Comparison of ENCODE assay signal across 1 cellular context in the genomic region with DNA sequence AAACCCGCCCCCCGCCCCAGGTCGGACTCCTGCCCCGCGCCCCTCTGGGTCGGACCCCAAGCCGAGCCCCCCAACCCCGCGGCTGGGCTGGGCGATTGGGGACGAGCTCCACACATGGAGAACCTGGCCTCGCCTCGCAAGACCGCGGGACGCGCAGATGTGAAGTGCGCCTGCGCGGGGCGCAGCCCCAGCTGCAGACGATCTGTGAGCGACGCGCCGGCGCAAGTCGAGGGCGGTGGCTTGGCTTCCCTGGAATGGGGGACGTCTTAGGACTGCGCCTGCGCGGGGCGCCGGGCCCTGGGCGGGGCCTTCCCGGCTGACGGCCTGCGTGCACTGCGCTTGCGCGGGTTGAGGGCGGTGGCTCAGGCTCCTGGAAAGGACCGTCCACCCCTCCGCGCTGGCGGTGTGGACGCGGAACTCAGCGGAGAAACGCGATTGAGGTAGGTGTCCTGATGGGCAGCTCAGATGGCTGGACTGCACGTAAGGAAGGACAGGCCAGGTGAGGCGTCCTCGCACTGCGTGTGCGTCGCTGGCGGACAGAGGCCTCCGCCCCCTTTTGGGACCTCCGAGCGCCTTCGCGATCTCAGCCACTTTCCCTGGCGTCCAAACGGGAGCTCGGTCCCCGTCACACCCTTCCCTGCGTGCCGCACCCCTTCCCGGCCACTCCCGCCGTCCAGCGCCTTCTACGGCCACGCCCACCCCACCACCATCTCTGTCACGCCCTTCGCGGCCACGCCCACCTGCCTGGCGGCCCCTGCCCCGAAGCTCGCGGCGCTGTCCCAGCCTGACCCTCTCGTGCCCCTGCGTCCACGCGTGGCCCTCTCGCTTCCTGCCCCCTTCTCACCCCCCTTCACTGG.
TF ChIP-seq lines count a peak whose summit lies in the region.

A gene (plus strand): TSS at position 351 of the 857 bp plus-strand sequence. CDS start 1,278 bp downstream, outside the sequence.

TF ChIP-seq in HepG2, 621 proteins besides CTCF, POLR2A, EP300 and RAD21 (continued from another document and continues in another):
- TF ChIP-seq, protein P1, sequence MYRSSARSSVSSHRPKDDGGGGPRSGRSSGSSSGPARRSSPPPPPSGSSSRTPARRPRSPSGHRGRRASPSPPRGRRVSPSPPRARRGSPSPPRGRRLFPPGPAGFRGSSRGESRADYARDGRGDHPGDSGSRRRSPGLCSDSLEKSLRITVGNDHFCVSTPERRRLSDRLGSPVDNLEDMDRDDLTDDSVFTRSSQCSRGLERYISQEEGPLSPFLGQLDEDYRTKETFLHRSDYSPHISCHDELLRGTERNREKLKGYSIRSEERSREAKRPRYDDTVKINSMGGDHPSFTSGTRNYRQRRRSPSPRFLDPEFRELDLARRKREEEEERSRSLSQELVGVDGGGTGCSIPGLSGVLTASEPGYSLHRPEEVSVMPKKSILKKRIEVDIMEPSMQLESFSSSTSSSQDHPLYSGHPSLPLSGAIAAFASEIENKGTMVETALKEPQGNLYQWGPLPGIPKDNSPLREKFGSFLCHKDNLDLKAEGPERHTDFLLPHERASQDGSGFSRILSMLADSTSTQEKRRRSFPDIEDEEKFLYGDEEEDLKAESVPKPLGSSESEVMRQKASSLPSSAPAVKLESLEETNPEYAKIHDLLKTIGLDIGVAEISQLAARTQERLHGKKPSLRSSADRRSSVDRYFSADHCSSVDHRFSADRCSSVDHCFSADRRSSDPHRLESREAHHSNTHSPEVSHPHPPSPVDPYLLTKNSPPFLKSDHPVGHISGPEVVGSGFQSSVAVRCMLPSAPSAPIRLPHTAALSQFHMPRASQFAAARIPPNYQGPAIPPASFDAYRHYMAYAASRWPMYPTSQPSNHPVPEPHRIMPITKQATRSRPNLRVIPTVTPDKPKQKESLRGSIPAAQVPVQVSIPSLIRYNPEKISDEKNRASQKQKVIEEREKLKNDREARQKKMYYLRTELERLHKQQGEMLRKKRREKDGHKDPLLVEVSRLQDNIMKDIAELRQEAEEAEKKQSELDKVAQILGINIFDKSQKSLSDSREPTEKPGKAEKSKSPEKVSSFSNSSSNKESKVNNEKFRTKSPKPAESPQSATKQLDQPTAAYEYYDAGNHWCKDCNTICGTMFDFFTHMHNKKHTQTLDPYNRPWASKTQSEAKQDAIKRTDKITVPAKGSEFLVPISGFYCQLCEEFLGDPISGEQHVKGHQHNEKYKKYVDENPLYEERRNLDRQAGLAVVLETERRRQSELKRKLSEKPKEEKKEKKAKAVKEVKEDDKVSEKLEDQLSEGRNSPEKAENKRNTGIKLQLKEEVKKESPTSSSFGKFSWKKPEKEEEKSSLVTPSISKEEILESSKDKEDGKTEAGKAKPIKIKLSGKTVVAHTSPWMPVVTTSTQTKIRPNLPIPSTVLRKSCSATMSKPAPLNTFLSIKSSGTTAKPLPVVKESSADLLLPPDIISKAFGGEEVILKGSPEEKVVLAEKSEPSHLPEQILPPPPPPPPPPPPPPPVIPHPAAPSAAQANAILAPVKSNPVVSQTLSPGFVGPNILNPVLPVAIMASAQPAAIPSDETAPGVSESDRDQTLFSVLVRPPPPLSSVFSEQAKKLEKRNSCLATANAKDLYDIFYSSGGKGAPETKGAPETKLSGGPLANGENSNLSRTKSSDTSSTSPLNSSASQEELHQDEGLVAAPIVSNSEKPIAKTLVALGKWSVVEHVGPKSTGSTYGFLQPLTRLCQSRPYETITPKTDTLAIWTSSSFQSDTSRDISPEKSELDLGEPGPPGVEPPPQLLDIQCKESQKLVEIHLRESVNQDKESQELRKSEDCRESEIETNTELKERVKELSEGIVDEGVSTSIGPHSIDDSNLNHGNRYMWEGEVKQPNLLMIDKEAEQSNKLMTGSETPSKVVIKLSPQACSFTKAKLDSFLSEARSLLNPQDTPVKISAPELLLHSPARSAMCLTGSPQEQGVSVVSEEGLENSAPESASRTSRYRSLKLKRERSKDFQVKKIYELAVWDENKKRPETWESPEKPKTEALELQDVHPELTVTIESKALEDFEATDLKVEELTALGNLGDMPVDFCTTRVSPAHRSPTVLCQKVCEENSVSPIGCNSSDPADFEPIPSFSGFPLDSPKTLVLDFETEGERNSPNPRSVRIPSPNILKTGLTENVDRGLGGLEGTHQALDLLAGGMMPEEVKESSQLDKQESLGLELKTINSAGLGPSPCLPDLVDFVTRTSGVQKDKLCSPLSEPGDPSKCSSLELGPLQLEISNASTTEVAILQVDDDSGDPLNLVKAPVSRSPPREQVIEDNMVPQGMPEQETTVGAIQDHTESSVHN (CRISPR knock-in tag; IDR thresholded peaks at IDR 0.05) = peak; percentile 57; the same call in 1 of the 2 replicates
- no peak for TF ChIP-seq ZNF354B (CRISPR knock-in tag; IDR thresholded peaks at IDR 0.05)
- TF ChIP-seq HIVEP1 (CRISPR knock-in tag; IDR thresholded peaks at IDR 0.05) = peak; percentile 86; the same call in 1 of the 2 replicates
- TF ChIP-seq JDP2 (CRISPR knock-in tag; IDR thresholded peaks at IDR 0.05; ENCODE audit: borderline replicate concordance) = no peak
- no peak for TF ChIP-seq ZNF17 (CRISPR knock-in tag; IDR thresholded peaks at IDR 0.05)
- peak; percentile 85; the same call in 1 of the 2 replicates for TF ChIP-seq ZNF441 (CRISPR knock-in tag; IDR thresholded peaks at IDR 0.05; ENCODE audit: borderline replicate concordance)
- TF ChIP-seq PHF20 (CRISPR knock-in tag; IDR thresholded peaks at IDR 0.05) = no peak; the same call in none of the 2 replicates
- TF ChIP-seq CCAR2 (optimal IDR thresholded peaks at IDR 0.05; ENCODE audit: low read depth, low read length) = no peak
- TF ChIP-seq MLLT10 (CRISPR knock-in tag; IDR thresholded peaks at IDR 0.05) = no peak
- TF ChIP-seq REPIN1 (CRISPR knock-in tag; IDR thresholded peaks at IDR 0.05; ENCODE audit: borderline replicate concordance, low read depth) = peak; percentile 87
- TF ChIP-seq CHCHD3 (CRISPR knock-in tag; IDR thresholded peaks at IDR 0.05) = no peak
- no peak for TF ChIP-seq KDM1A (CRISPR knock-in tag; IDR thresholded peaks at IDR 0.05)
- no peak for TF ChIP-seq ZKSCAN8 (CRISPR knock-in tag; IDR thresholded peaks at IDR 0.05; ENCODE audit: borderline replicate concordance)
- peak; percentile 82 for TF ChIP-seq ZNF788 (CRISPR knock-in tag; IDR thresholded peaks at IDR 0.05; ENCODE audit: borderline replicate concordance)
- no peak for TF ChIP-seq MYNN (CRISPR knock-in tag; IDR thresholded peaks at IDR 0.05; ENCODE audit: low read depth)
- no peak for TF ChIP-seq MATR3 (CRISPR knock-in tag; IDR thresholded peaks at IDR 0.05)
- TF ChIP-seq MAFG (CRISPR knock-in tag; IDR thresholded peaks at IDR 0.05) = no peak
- TF ChIP-seq SIN3B (IDR thresholded peaks at IDR 0.05; ENCODE audit: low read length) = no peak
- TF ChIP-seq NR2F1 (CRISPR knock-in tag; IDR thresholded peaks at IDR 0.05) = no peak
- TF ChIP-seq ZNF333 (CRISPR knock-in tag; IDR thresholded peaks at IDR 0.05; ENCODE audit: borderline replicate concordance) = peak; percentile 92; the same call in 1 of the 2 replicates
- peak; percentile 75; the same call in 1 of the 2 replicates for TF ChIP-seq ZNF746 (CRISPR knock-in tag; IDR thresholded peaks at IDR 0.05)
- TF ChIP-seq, protein P2, sequence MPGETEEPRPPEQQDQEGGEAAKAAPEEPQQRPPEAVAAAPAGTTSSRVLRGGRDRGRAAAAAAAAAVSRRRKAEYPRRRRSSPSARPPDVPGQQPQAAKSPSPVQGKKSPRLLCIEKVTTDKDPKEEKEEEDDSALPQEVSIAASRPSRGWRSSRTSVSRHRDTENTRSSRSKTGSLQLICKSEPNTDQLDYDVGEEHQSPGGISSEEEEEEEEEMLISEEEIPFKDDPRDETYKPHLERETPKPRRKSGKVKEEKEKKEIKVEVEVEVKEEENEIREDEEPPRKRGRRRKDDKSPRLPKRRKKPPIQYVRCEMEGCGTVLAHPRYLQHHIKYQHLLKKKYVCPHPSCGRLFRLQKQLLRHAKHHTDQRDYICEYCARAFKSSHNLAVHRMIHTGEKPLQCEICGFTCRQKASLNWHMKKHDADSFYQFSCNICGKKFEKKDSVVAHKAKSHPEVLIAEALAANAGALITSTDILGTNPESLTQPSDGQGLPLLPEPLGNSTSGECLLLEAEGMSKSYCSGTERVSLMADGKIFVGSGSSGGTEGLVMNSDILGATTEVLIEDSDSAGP (CRISPR knock-in tag; IDR thresholded peaks at IDR 0.05; ENCODE audit: borderline replicate concordance) = peak; percentile 95
- TF ChIP-seq ZNF33A (CRISPR knock-in tag; IDR thresholded peaks at IDR 0.05; ENCODE audit: borderline replicate concordance) = peak; percentile 77; the same call in 1 of the 2 replicates
- TF ChIP-seq, protein P3, sequence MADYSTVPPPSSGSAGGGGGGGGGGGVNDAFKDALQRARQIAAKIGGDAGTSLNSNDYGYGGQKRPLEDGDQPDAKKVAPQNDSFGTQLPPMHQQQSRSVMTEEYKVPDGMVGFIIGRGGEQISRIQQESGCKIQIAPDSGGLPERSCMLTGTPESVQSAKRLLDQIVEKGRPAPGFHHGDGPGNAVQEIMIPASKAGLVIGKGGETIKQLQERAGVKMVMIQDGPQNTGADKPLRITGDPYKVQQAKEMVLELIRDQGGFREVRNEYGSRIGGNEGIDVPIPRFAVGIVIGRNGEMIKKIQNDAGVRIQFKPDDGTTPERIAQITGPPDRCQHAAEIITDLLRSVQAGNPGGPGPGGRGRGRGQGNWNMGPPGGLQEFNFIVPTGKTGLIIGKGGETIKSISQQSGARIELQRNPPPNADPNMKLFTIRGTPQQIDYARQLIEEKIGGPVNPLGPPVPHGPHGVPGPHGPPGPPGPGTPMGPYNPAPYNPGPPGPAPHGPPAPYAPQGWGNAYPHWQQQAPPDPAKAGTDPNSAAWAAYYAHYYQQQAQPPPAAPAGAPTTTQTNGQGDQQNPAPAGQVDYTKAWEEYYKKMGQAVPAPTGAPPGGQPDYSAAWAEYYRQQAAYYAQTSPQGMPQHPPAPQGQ (CRISPR knock-in tag; IDR thresholded peaks at IDR 0.05; ENCODE audit: borderline replicate concordance) = peak; percentile 58; the same call in 1 of the 2 replicates
- TF ChIP-seq, protein P4, sequence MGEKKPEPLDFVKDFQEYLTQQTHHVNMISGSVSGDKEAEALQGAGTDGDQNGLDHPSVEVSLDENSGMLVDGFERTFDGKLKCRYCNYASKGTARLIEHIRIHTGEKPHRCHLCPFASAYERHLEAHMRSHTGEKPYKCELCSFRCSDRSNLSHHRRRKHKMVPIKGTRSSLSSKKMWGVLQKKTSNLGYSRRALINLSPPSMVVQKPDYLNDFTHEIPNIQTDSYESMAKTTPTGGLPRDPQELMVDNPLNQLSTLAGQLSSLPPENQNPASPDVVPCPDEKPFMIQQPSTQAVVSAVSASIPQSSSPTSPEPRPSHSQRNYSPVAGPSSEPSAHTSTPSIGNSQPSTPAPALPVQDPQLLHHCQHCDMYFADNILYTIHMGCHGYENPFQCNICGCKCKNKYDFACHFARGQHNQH (CRISPR knock-in tag; IDR thresholded peaks at IDR 0.05) = peak; percentile 49
- peak; percentile 51; the same call in 1 of the 2 replicates for TF ChIP-seq TBX3 (IDR thresholded peaks at IDR 0.05; ENCODE audit: borderline replicate concordance)
- TF ChIP-seq MIER3 (CRISPR knock-in tag; IDR thresholded peaks at IDR 0.05; ENCODE audit: borderline replicate concordance) = peak; percentile 70
- no peak for TF ChIP-seq SUZ12 (IDR thresholded peaks at IDR 0.05; ENCODE audit: low read depth, low read length)
- TF ChIP-seq, protein P5, sequence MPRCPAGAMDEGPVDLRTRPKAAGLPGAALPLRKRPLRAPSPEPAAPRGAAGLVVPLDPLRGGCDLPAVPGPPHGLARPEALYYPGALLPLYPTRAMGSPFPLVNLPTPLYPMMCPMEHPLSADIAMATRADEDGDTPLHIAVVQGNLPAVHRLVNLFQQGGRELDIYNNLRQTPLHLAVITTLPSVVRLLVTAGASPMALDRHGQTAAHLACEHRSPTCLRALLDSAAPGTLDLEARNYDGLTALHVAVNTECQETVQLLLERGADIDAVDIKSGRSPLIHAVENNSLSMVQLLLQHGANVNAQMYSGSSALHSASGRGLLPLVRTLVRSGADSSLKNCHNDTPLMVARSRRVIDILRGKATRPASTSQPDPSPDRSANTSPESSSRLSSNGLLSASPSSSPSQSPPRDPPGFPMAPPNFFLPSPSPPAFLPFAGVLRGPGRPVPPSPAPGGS (CRISPR knock-in tag; IDR thresholded peaks at IDR 0.05) = peak; percentile 70; the same call in 1 of the 2 replicates
- 0 out of 2 replicates have a peak, but pooled peaks have one; percentile 67 for TF ChIP-seq ZNF337 (CRISPR knock-in tag; IDR thresholded peaks at IDR 0.05; ENCODE audit: borderline replicate concordance, low read depth)
- peak; percentile 87; the same call in 1 of the 2 replicates for TF ChIP-seq ARID2 (CRISPR knock-in tag; IDR thresholded peaks at IDR 0.05; ENCODE audit: borderline replicate concordance)
- no peak for TF ChIP-seq ZNF549 (CRISPR knock-in tag; IDR thresholded peaks at IDR 0.05)
- TF ChIP-seq ZBTB20 (CRISPR knock-in tag; IDR thresholded peaks at IDR 0.05; ENCODE audit: borderline replicate concordance, low read depth) = peak; percentile 67; the same call in 1 of the 2 replicates
- no peak for TF ChIP-seq ZNF282 (IDR thresholded peaks at IDR 0.05; ENCODE audit: partially characterized antibody)
- TF ChIP-seq, protein P6, sequence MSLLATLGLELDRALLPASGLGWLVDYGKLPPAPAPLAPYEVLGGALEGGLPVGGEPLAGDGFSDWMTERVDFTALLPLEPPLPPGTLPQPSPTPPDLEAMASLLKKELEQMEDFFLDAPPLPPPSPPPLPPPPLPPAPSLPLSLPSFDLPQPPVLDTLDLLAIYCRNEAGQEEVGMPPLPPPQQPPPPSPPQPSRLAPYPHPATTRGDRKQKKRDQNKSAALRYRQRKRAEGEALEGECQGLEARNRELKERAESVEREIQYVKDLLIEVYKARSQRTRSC (CRISPR knock-in tag; IDR thresholded peaks at IDR 0.05; ENCODE audit: low read depth) = peak; percentile 61; the same call in 1 of the 2 replicates
- TF ChIP-seq ZKSCAN1 (IDR thresholded peaks at IDR 0.05; ENCODE audit: low read length) = no peak
- 0 out of 2 replicates have a peak, but pooled peaks have one; percentile 45 for TF ChIP-seq ZNF335 (CRISPR knock-in tag; IDR thresholded peaks at IDR 0.05)
- TF ChIP-seq, protein P7, sequence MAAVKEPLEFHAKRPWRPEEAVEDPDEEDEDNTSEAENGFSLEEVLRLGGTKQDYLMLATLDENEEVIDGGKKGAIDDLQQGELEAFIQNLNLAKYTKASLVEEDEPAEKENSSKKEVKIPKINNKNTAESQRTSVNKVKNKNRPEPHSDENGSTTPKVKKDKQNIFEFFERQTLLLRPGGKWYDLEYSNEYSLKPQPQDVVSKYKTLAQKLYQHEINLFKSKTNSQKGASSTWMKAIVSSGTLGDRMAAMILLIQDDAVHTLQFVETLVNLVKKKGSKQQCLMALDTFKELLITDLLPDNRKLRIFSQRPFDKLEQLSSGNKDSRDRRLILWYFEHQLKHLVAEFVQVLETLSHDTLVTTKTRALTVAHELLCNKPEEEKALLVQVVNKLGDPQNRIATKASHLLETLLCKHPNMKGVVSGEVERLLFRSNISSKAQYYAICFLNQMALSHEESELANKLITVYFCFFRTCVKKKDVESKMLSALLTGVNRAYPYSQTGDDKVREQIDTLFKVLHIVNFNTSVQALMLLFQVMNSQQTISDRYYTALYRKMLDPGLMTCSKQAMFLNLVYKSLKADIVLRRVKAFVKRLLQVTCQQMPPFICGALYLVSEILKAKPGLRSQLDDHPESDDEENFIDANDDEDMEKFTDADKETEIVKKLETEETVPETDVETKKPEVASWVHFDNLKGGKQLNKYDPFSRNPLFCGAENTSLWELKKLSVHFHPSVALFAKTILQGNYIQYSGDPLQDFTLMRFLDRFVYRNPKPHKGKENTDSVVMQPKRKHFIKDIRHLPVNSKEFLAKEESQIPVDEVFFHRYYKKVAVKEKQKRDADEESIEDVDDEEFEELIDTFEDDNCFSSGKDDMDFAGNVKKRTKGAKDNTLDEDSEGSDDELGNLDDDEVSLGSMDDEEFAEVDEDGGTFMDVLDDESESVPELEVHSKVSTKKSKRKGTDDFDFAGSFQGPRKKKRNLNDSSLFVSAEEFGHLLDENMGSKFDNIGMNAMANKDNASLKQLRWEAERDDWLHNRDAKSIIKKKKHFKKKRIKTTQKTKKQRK (IDR thresholded peaks at IDR 0.05; ENCODE audit: low read length) = no peak
- TF ChIP-seq ZNF234 (CRISPR knock-in tag; conservative IDR thresholded peaks at IDR 0.05) = 0 out of 2 replicates have a peak, but pooled peaks have one; percentile 39
